Comparison of ENCODE assay signal across 6 cellular contexts in genomic region chr3:49841126-49841525, GRCh38. TPM values are rescaled to one million over a fixed set of nuclear protein-coding genes. Genes with fewer than 3 reads are reported as not detected.
DNase-seq lines count a peak whose midpoint lies in the region; ATAC-seq lines count a peak whose summit lies in the region.

No MANE protein-coding gene starts in this region.

- ATAC-seq in left colon: peak; percentile 35

- intact Hi-C loops in left colon (cut with DNase I, micrococcal nuclease): loop anchor here in 1 of 2 donors (5.0 kb wide), 1 partner anchor 39 kb away; the partner anchor contains the start of gene INKA1

- DNase-seq in DMS53 (lab: John Stamatoyannopoulos, UW) (peak; percentile 3), DMS53 treated with DMSO at 0.1 percent for 48 hours (lab: John Stamatoyannopoulos, UW; ENCODE audit: unreplicated experiment) (no peak), RPMI7951 (ENCODE audit: low read depth) (peak; percentile 23), left colon (peak in 1 of 2 donors; percentile 10), COR-L47 (lab: John Stamatoyannopoulos, UW) (no peak), GF-D8 (lab: John Stamatoyannopoulos, UW) (no peak)

RNA-seq across cellular contexts. Expression of gene TRAIP, which starts 15.2 kb away (rescaled TPM):
- 13.5 and 15.0 TPM in 2 replicates for total RNA-seq in RPMI7951 (2014; rRNA removed; shearing (Covaris generic))
- total RNA-seq in left colon: 1 to 10 TPM; 3.2 to 5.3 TPM

RNA-seq across cellular contexts. Expression of gene UBA7, which starts 27.4 kb away (rescaled TPM):
- 22.3 and 27.2 TPM in 2 replicates for total RNA-seq in RPMI7951 (2014; rRNA removed; shearing (Covaris generic))
- 100 to 1,000 TPM in 1 of 2 donors, 10 to 100 TPM in 1; 71.6 to 102 TPM for total RNA-seq in left colon

RNA-seq across cellular contexts. Expression of gene CAMKV, which starts 28.6 kb away (rescaled TPM):
- not detected in 2 replicates for total RNA-seq in RPMI7951 (2014; rRNA removed; shearing (Covaris generic))
- total RNA-seq in left colon: under 1 TPM; 0.12 to 0.34 TPM

RNA-seq across cellular contexts. Expression of gene INKA1, which starts 38.1 kb away (rescaled TPM):
- total RNA-seq in RPMI7951 (2014; rRNA removed; shearing (Covaris generic)): 4.1 and 6.6 TPM in 2 replicates
- 1 to 10 TPM in 1 of 2 donors, under 1 TPM in 1; 0.27 to 2.0 TPM for total RNA-seq in left colon

RNA-seq across cellular contexts. Expression of gene CDHR4, which starts 41.5 kb away (rescaled TPM):
- total RNA-seq in RPMI7951 (2014; rRNA removed; shearing (Covaris generic)): not detected in 2 replicates
- under 1 TPM in 1 of 2 donors, not detected in 1; 0.20 TPM for total RNA-seq in left colon

Comparison
In these comparisons a context has a peak if more than half of its experiments do, and no peak if none do; other contexts are left out.
1. DNase-seq: peak in DMS53 (single experiment) and RPMI7951 (single experiment); none in DMS53 treated with DMSO at 0.1 percent for 48 hours (single experiment), COR-L47 (single experiment) and GF-D8 (single experiment).